In genomic region chr3:197807969-197808587, GRCh38 we compare ENCODE assay signal across 9 cellular contexts. TPM values are rescaled to one million over a fixed set of nuclear protein-coding genes. Genes with fewer than 3 reads are reported as not detected.
A peak's percentile ranks its signal among the peaks of the same experiment; 100 is the strongest.
DNase-seq lines count a peak whose midpoint lies in the region; ATAC-seq and TF ChIP-seq lines count a peak whose summit lies in the region.
"Had no signal": no experiment of that assay in that cellular context is flagged by ENCODE, and none has a peak within 500 bp of the region (broad histone marks: within the 10 kb centered on the region; RNA-seq: fewer than 3 reads in every experiment).

No MANE protein-coding gene starts in this region.

- no peaks in the 10 kb centered on the region for H3K36me3 ChIP-seq in GM23338 (ENCODE audit: insufficient read depth)

- peaks cover 43% of the 10 kb centered on the region for H4K20me1 ChIP-seq in GM23338 (replicated peaks; ENCODE audit: insufficient read depth)

- no peaks in the 10 kb centered on the region for H3K27me3 Mint-ChIP-seq in GM23338 (ENCODE audit: insufficient read depth, low read depth, poor library complexity)
- no peaks in the 10 kb centered on the region for H3K27me3 Mint-ChIP-seq in activated naive CD4-positive, alpha-beta T cell treated with anti-CD3 and anti-CD28 coated beads for 36 hours (ENCODE audit: low read depth)

- intact Hi-C loops in activated naive CD4-positive, alpha-beta T cell treated with anti-CD3 and anti-CD28 coated beads for 36 hours (cut with micrococcal nuclease) = loop anchor here (10.0 kb wide), 1 partner anchor 213 kb away; no protein-coding TSS in a partner anchor

- H3K4me1 ChIP-seq in GM23338 (ENCODE audit: insufficient read depth) = 0 out of 2 replicates have a peak, but pooled peaks cover 4% of the 10 kb centered on the region

- no peak for DNase-seq in GM23338 (ENCODE audit: low spot score)
- peak; percentile 42 for DNase-seq in fibroblast of villous mesenchyme (ENCODE audit: low read depth)
- no peak for DNase-seq in stimulated activated naive CD8-positive, alpha-beta T cell treated with anti-CD3 and anti-CD28 coated beads, Interleukin-15, Interleukin-2, amounts not matched to agents 100 U/mL and 50 U/mL, for 24 hours
- no peak for DNase-seq in NCI-H526 (lab: John Stamatoyannopoulos, UW)
- DNase-seq in T-helper 9 cell = no peak
- no peak for DNase-seq in activated naive CD4-positive, alpha-beta T cell treated with anti-CD3 and anti-CD28 coated beads for 36 hours
- DNase-seq in stimulated activated CD4-positive, alpha-beta T cell treated with anti-CD3 and anti-CD28 coated beads, Interleukin-2, amount 100 ng/mL, for 48 hours = no peak
- DNase-seq: GF-D8 had no signal

- H3K79me2 ChIP-seq in GM23338 (replicated peaks; ENCODE audit: insufficient read depth) = peaks cover 96% of the 10 kb centered on the region

- no peaks in the 10 kb centered on the region for H3K27me3 ChIP-seq in GM23338 (ENCODE audit: insufficient read depth)

- H3K4me3 ChIP-seq in GM23338 (no peak overlapping the region), WI38 (ENCODE audit: low read depth, low read length) (peak overlapping the region; percentile 27; the same call in 1 of the 2 replicates), fibroblast of villous mesenchyme (ENCODE audit: low read depth, low read length) (no peak overlapping the region)

- H3K4me3 Mint-ChIP-seq in GM23338 = no peak overlapping the region
- H3K4me3 Mint-ChIP-seq in activated naive CD4-positive, alpha-beta T cell treated with anti-CD3 and anti-CD28 coated beads for 36 hours = no peak overlapping the region

- H3K4me2 ChIP-seq in GM23338 = no peak overlapping the region

- CTCF ChIA-PET in activated naive CD4-positive, alpha-beta T cell treated with anti-CD3 and anti-CD28 coated beads for 36 hours (lab: Charles Lee) = interaction anchor here (0.7 kb wide), 1 partner anchor 20 kb away, joined by 3 read pairs; no protein-coding TSS in a partner anchor

- H3K27ac ChIP-seq in GM23338 (ENCODE audit: low read depth) = 0 out of 2 replicates have a peak overlapping the region, but pooled peaks have one; percentile 1

- H3K27ac Mint-ChIP-seq in GM23338 = no peak overlapping the region
- H3K27ac Mint-ChIP-seq in activated naive CD4-positive, alpha-beta T cell treated with anti-CD3 and anti-CD28 coated beads for 36 hours = no peak overlapping the region

- ATAC-seq in GM23338 = no peak
- peak; percentile 52 for ATAC-seq in stimulated activated naive CD8-positive, alpha-beta T cell treated with anti-CD3 and anti-CD28 coated beads, Interleukin-15, Interleukin-2, amounts not matched to agents 100 U/mL and 50 U/mL, for 24 hours

- H3K36me3 Mint-ChIP-seq in GM23338 (ENCODE audit: low read depth) = peaks cover 6% of the 10 kb centered on the region; the same call in 1 of the 3 replicates
- no peaks in the 10 kb centered on the region for H3K36me3 Mint-ChIP-seq in activated naive CD4-positive, alpha-beta T cell treated with anti-CD3 and anti-CD28 coated beads for 36 hours (ENCODE audit: low read depth)

- TF ChIP-seq CTCF in GM23338 (conservative IDR thresholded peaks at IDR 0.05; ENCODE audit: low read depth in 2 of 2) = no peak
- no peak for TF ChIP-seq CTCF in WI38 (IDR thresholded peaks at IDR 0.05; ENCODE audit: low read depth, low read length)
- TF ChIP-seq CTCF in fibroblast of villous mesenchyme (IDR thresholded peaks at IDR 0.05; ENCODE audit: insufficient read depth, low read depth, low read length) = no peak

- H3K4me1 Mint-ChIP-seq in GM23338 = peaks cover 6% of the 10 kb centered on the region
- peaks cover 30% of the 10 kb centered on the region for H3K4me1 Mint-ChIP-seq in activated naive CD4-positive, alpha-beta T cell treated with anti-CD3 and anti-CD28 coated beads for 36 hours (ENCODE audit: low read depth)

- H2AFZ ChIP-seq in GM23338 = no peak overlapping the region

- no peaks in the 10 kb centered on the region for H3K9me2 ChIP-seq in GM23338 (ENCODE audit: insufficient read depth)

- H3K9me3 Mint-ChIP-seq in GM23338 = no peaks in the 10 kb centered on the region
- no peaks in the 10 kb centered on the region for H3K9me3 Mint-ChIP-seq in activated naive CD4-positive, alpha-beta T cell treated with anti-CD3 and anti-CD28 coated beads for 36 hours

- H3F3A ChIP-seq in GM23338 (replicated peaks; ENCODE audit: low read depth) = no peaks in the 10 kb centered on the region

TF ChIP-seq in GM23338, 12 proteins besides CTCF, POLR2A, EP300 and RAD21:
- no peak for TF ChIP-seq ETS1 (IDR thresholded peaks at IDR 0.05)
- no peak for TF ChIP-seq ZNF114 (CRISPR knock-in tag; IDR thresholded peaks at IDR 0.05)
- TF ChIP-seq JUNB (IDR thresholded peaks at IDR 0.05; ENCODE audit: unreplicated experiment) = no peak
- no peak for TF ChIP-seq ZNF331 (CRISPR knock-in tag; IDR thresholded peaks at IDR 0.05; ENCODE audit: low read depth)
- TF ChIP-seq CREB1 (CRISPR knock-in tag; IDR thresholded peaks at IDR 0.05; ENCODE audit: low read depth) = no peak
- TF ChIP-seq POLR2AphosphoS5 (IDR thresholded peaks at IDR 0.05; ENCODE audit: low read depth) = no peak

RNA-seq across cellular contexts. Expression of gene LRCH3, which starts 17.0 kb away (rescaled TPM):
- 60.0 and 66.8 TPM in 2 replicates for total RNA-seq in GM23338 (2014; rRNA removed; shearing (Covaris generic))
- polyA plus RNA-seq in GM23338 (2016; fragmentation: Nextera tagmentation; extraction: Ambion mirVana) = 17.1 and 22.9 TPM in 2 replicates
- 96.3 and 149 TPM in 2 replicates for total RNA-seq in fibroblast of villous mesenchyme
- 10 to 100 TPM; 30.8 to 36.0 TPM for total RNA-seq in activated naive CD4-positive, alpha-beta T cell treated with anti-CD3 and anti-CD28 coated beads for 36 hours

RNA-seq across cellular contexts. Expression of gene FYTTD1, which starts 58.4 kb away (rescaled TPM):
- total RNA-seq in GM23338 (2014; rRNA removed; shearing (Covaris generic)) = 13.7 and 24.7 TPM in 2 replicates
- 14.0 and 14.8 TPM in 2 replicates for polyA plus RNA-seq in GM23338 (2016; fragmentation: Nextera tagmentation; extraction: Ambion mirVana)
- total RNA-seq in fibroblast of villous mesenchyme = 43.5 and 58.3 TPM in 2 replicates
- total RNA-seq in activated naive CD4-positive, alpha-beta T cell treated with anti-CD3 and anti-CD28 coated beads for 36 hours = 10 to 100 TPM; 25.1 to 27.6 TPM
